Comparison of ENCODE assay signal across 10 cellular contexts in the genomic region with DNA sequence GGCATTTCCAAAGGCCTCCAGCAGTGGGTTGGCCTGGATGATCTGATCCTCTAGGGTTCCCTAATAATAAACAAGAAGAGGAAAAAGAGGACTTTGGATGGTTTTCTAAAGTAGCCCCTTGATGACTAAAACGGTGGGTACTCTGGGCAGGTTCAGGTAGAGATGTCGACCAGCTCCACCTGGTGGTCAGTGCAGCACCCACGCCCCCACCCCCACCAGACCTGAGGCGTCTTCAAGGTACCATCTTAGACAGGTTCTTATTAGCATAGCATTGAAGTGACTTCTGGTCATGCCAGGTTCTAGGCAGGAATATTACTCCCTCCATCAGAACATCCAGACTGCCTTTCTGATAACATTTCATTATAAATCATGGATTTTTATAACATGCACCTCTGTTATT. TPM values are rescaled to one million over a fixed set of nuclear protein-coding genes. Genes with fewer than 3 reads are reported as not detected.
DNase-seq lines count a peak whose midpoint lies in the region; ATAC-seq and TF ChIP-seq lines count a peak whose summit lies in the region.
"Had no signal": no experiment of that assay in that cellular context is flagged by ENCODE, and none has a peak within 500 bp of the region (broad histone marks: within the 10 kb centered on the region; RNA-seq: fewer than 3 reads in every experiment).

No MANE protein-coding gene starts in this region.

- no peak for TF ChIP-seq POLR2A in thyroid gland (IDR thresholded peaks at IDR 0.05)
- no peak for TF ChIP-seq POLR2A in sigmoid colon (IDR thresholded peaks at IDR 0.05)

- WGBS in thyroid gland, 2 donors, result 6 to 8% methylated on average over 4 of the region's 4 CpGs
- 16 to 32% methylated on average over 4 of the region's 4 CpGs for WGBS in sigmoid colon, 2 donors

- CTCF ChIA-PET in Panc1 (lab: Charles Lee), result no interaction called here

- H3K36me3 ChIP-seq in cardiac muscle cell, result no peaks in the 10 kb centered on the region
- H3K36me3 ChIP-seq in Panc1 (ENCODE audit: control insufficient read depth, insufficient read depth, low read length), result no peaks in the 10 kb centered on the region
- H3K36me3 ChIP-seq in thyroid gland, result no peaks in the 10 kb centered on the region
- H3K36me3 ChIP-seq in sigmoid colon, result no peaks in the 10 kb centered on the region

- H3K27me3 ChIP-seq in cardiac muscle cell (peaks cover 18% of the 10 kb centered on the region), Panc1 (ENCODE audit: control insufficient read depth, insufficient read depth, low read length) (no peaks in the 10 kb centered on the region; the same call in 1 of the 2 replicates), foreskin keratinocyte (no peaks in the 10 kb centered on the region), thyroid gland (no peaks in the 10 kb centered on the region), sigmoid colon (no peaks in the 10 kb centered on the region)

- DNase-seq in cardiac muscle cell (ENCODE audit: low read depth in 1 of 2, low spot score in 1 of 2) (no peak), Right ventricle myocardium superior (no peak), Panc1 (ENCODE audit: low read depth, low spot score) (no peak), foreskin keratinocyte (no peak), thyroid gland (peak; percentile 2 to 14), sigmoid colon (no peak)

- POLR2A ChIA-PET in Panc1 (lab: Charles Lee), result no interaction called here

- H3K9me3 ChIP-seq in cardiac muscle cell (ENCODE audit: low read depth) (no peaks in the 10 kb centered on the region), Panc1 (ENCODE audit: control insufficient read depth, insufficient read depth, low read depth, low read length) (no peaks in the 10 kb centered on the region), thyroid gland (no peaks in the 10 kb centered on the region), sigmoid colon (no peaks in the 10 kb centered on the region)

- H3K4me1 ChIP-seq in cardiac muscle cell (ENCODE audit: low read depth) (no peaks in the 10 kb centered on the region), Panc1 (ENCODE audit: control insufficient read depth, insufficient read depth, low read length) (no peaks in the 10 kb centered on the region), foreskin keratinocyte (no peaks in the 10 kb centered on the region), thyroid gland (no peaks in the 10 kb centered on the region), sigmoid colon (no peaks in the 10 kb centered on the region)

- TF ChIP-seq CTCF in cardiac muscle cell (IDR thresholded peaks at IDR 0.05; ENCODE audit: low read depth, low read length) (peak; percentile 50), Panc1 (IDR thresholded peaks at IDR 0.05) (peak; percentile 65), foreskin keratinocyte (conservative IDR thresholded peaks at IDR 0.05) (peak; percentile 49), thyroid gland (IDR thresholded peaks at IDR 0.05) (peak in 2 of 6 experiments; percentile 11 to 39), sigmoid colon (IDR thresholded peaks at IDR 0.05) (peak in 1 of 4 experiments; percentile 32)

- ATAC-seq in Right ventricle myocardium superior (ENCODE audit: poor library complexity) (no peak), Panc1 (no peak), foreskin keratinocyte (peak; percentile 29), GM19328 (IDR thresholded peaks at IDR 0.05; ENCODE audit: unreplicated experiment) (no peak), HG03354 (IDR thresholded peaks at IDR 0.05; ENCODE audit: poor library complexity, severe bottlenecking, unreplicated experiment) (no peak)

- no peak for TF ChIP-seq EP300 in sigmoid colon (IDR thresholded peaks at IDR 0.05)

- H3K27ac ChIP-seq in cardiac muscle cell, result no peak overlapping the region
- no peak overlapping the region for H3K27ac ChIP-seq in Panc1 (ENCODE audit: low read length)
- no peak overlapping the region for H3K27ac ChIP-seq in foreskin keratinocyte
- no peak overlapping the region for H3K27ac ChIP-seq in thyroid gland
- H3K27ac ChIP-seq in sigmoid colon, result no peak overlapping the region
- H3K27ac ChIP-seq: skin epidermis had no signal

- intact Hi-C loops in Right ventricle myocardium superior (cut with DNase I) (no loop called here), Panc1 (cut with micrococcal nuclease; ENCODE audit: unreplicated experiment) (no loop called here), thyroid gland (cut with DNase I) (no loop called here), sigmoid colon (cut with DNase I) (no loop called here)

- in situ Hi-C loops in Panc1 (cut with HindIII; ENCODE audit: low pct_unique_long_range_greater_than_20kb, low sequenced_read_pairs), result no loop called here

- BruUV-seq in Panc1 (replicated peaks; lab: Mats Ljungman, UMichigan), result no TSS peak

- no peak overlapping the region for H3K4me3 ChIP-seq in cardiac muscle cell
- H3K4me3 ChIP-seq in Panc1 (ENCODE audit: low read depth in 2 of 2, low read length in 2 of 2), result no peak overlapping the region
- H3K4me3 ChIP-seq in thyroid gland (replicated peaks in 1 of 3), result no peak overlapping the region
- no peak overlapping the region for H3K4me3 ChIP-seq in sigmoid colon
- H3K4me3 ChIP-seq: skin epidermis had no signal

RNA-seq across cellular contexts. Expression of a gene that starts 15.0 kb away (rescaled TPM):
- 0.09 TPM in 1 of 2 replicates, not detected in the other for total RNA-seq in cardiac muscle cell
- polyA plus RNA-seq in cardiac muscle cell, result not detected in 2 replicates
- total RNA-seq in Right ventricle myocardium superior, result not detected
- not detected for total RNA-seq in Panc1 (2021; ENCODE audit: unreplicated experiment)
- polyA plus RNA-seq in Panc1 (2012; ENCODE audit: insufficient read length), result not detected
- total RNA-seq in foreskin keratinocyte, result not detected in 2 replicates
- not detected in 2 replicates for polyA plus RNA-seq in foreskin keratinocyte
- not detected for total RNA-seq in thyroid gland
- not detected for total RNA-seq in sigmoid colon
- polyA plus RNA-seq in sigmoid colon, result under 1 TPM in 1 of 3 donors, not detected in 2; 0.06 TPM
- total RNA-seq: fibroblast of lung had no signal
- polyA plus RNA-seq: fibroblast of lung had no signal

Comparison
In these comparisons a context has a peak if more than half of its experiments do, and no peak if none do; other contexts are left out.
1. DNase-seq: peak in thyroid gland (2 of 2); none in cardiac muscle cell (0 of 2), Right ventricle myocardium superior (single experiment), Panc1 (single experiment), foreskin keratinocyte (0 of 2) and sigmoid colon (single experiment).